ENCODE assay signal across 17 cellular contexts in the genomic region with DNA sequence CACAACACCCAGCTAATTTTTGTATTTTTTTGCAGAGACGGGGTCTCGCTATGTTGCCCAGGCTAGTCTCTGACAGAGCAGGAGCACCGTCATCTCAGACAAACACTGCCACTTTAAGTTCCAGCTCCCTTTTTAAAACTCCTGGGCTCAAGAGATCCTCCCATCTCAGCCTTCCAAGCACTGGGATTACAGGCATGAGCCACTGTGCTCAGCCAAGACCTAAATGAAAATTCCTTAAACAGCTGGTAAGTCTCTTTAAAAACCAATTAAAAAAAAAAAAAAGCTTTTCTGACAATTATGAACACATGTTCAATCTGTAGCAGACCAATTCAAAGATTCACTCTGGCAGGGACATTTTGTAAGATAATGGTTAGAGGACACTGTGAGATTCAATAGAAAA.
"Had no signal": no experiment of that assay in that cellular context is flagged by ENCODE, and none has a peak within 500 bp of the region (broad histone marks: within the 10 kb centered on the region; RNA-seq: fewer than 3 reads in every experiment).

No MANE protein-coding gene starts in this region.

- H3K9me3 ChIP-seq: body of pancreas, colonic mucosa, esophagus muscularis mucosa, prostate gland, right lobe of liver, stomach had no signal

- H3K4me3 ChIP-seq: body of pancreas, colonic mucosa, esophagus muscularis mucosa, prostate gland, right lobe of liver, stomach had no signal

- H3K27me3 ChIP-seq: body of pancreas, colonic mucosa, esophagus muscularis mucosa, right lobe of liver, stomach had no signal

- ATAC-seq: activated CD8-positive, alpha-beta T cell treated with anti-CD3 and anti-CD28 coated beads, Interleukin-2, amount 10 ng/mL, durations not matched to agents 7 days and 5 days; body of pancreas; right lobe of liver had no signal

- H3K4me3 Mint-ChIP-seq: activated CD4-positive, alpha-beta T cell treated with anti-CD3 and anti-CD28 coated beads, Interleukin-2, amount 10 ng/mL, durations not matched to agents 24 days and 14 days; activated CD8-positive, alpha-beta T cell treated with anti-CD3 and anti-CD28 coated beads, Interleukin-2, amount 10 ng/mL, durations not matched to agents 7 days and 5 days; activated naive CD4-positive, alpha-beta T cell treated with anti-CD3 and anti-CD28 coated beads, Interleukin-2, amount 50 U/mL, for 24 hours had no signal

- H3K27ac Mint-ChIP-seq: activated CD4-positive, alpha-beta T cell treated with anti-CD3 and anti-CD28 coated beads, Interleukin-2, amount 10 ng/mL, durations not matched to agents 24 days and 14 days; activated CD8-positive, alpha-beta T cell treated with anti-CD3 and anti-CD28 coated beads, Interleukin-2, amount 10 ng/mL, durations not matched to agents 7 days and 5 days; activated naive CD4-positive, alpha-beta T cell treated with anti-CD3 and anti-CD28 coated beads, Interleukin-2, amount 50 U/mL, for 24 hours had no signal

- H3K36me3 ChIP-seq: colonic mucosa had no signal

- H3K27ac ChIP-seq: body of pancreas, colonic mucosa, esophagus muscularis mucosa, right lobe of liver had no signal

- H3K9me3 Mint-ChIP-seq: activated CD4-positive, alpha-beta T cell treated with anti-CD3 and anti-CD28 coated beads, Interleukin-2, amount 10 ng/mL, durations not matched to agents 24 days and 14 days; activated naive CD4-positive, alpha-beta T cell treated with anti-CD3 and anti-CD28 coated beads, Interleukin-2, amount 50 U/mL, for 24 hours had no signal

- DNase-seq: activated CD4-positive, alpha-beta T cell treated with anti-CD3 and anti-CD28 coated beads, Interleukin-2, amount 10 ng/mL, durations not matched to agents 24 days and 14 days; activated CD4-positive, CD25-positive, alpha-beta regulatory T cell; activated CD8-positive, alpha-beta memory T cell treated with anti-CD3 and anti-CD28 coated beads, Interleukin-2, amount 50 U/mL, for 4 hours; activated CD8-positive, alpha-beta T cell treated with anti-CD3 and anti-CD28 coated beads, Interleukin-2, amount 10 ng/mL, durations not matched to agents 7 days and 5 days; activated effector memory CD4-positive, alpha-beta T cell treated with anti-CD3 and anti-CD28 coated beads, Interleukin-2, amount 50 U/mL, for 16 hours; activated T-cell treated with anti-CD3 and anti-CD28 coated beads, Interleukin-2, amount 50 U/mL, for 48 hours; amniotic stem cell; body of pancreas; central memory CD4-positive, alpha-beta T cell; colonic mucosa; mesendoderm; right lobe of liver; stimulated activated CD4-positive, alpha-beta T cell treated with anti-CD3 and anti-CD28 coated beads, Interleukin-1b, Interleukin-23, amount 100 ng/mL, for 48 hours; stomach had no signal

- H3K27me3 Mint-ChIP-seq: activated CD4-positive, alpha-beta T cell treated with anti-CD3 and anti-CD28 coated beads, Interleukin-2, amount 10 ng/mL, durations not matched to agents 24 days and 14 days; activated naive CD4-positive, alpha-beta T cell treated with anti-CD3 and anti-CD28 coated beads, Interleukin-2, amount 50 U/mL, for 24 hours had no signal

- H3K4me1 ChIP-seq: colonic mucosa had no signal
